17 cellular contexts compared by ENCODE assay signal in genomic region chr2:54593249-54593648, GRCh38.
DNase-seq lines count a peak whose midpoint lies in the region; ATAC-seq, FAIRE-seq and TF ChIP-seq lines count a peak whose summit lies in the region.
"Had no signal": no experiment of that assay in that cellular context is flagged by ENCODE, and none has a peak within 500 bp of the region (broad histone marks: within the 10 kb centered on the region; RNA-seq: fewer than 3 reads in every experiment).

No MANE protein-coding gene starts in this region.

- H3K9ac ChIP-seq in HepG2 (ENCODE audit: insufficient read depth, low read depth, low read length) (no peak overlapping the region), GM12878 (ENCODE audit: control insufficient read depth, insufficient read depth, low read length) (no peak overlapping the region), colonic mucosa (ENCODE audit: low read depth in 2 of 2, low read length in 2 of 2) (no peak overlapping the region)

- no peak overlapping the region for H3K4me3 ChIP-seq in HepG2 (replicated peaks in 1 of 3; ENCODE audit: insufficient read depth in 1 of 3, low read depth in 2 of 3, low read length in 3 of 3)
- no peak overlapping the region for H3K4me3 ChIP-seq in right lobe of liver
- H3K4me3 ChIP-seq in GM12878 = no peak overlapping the region
- H3K4me3 ChIP-seq in thymus (ENCODE audit: low read length) = no peak overlapping the region
- H3K4me3 ChIP-seq in gastroesophageal sphincter = no peak overlapping the region
- no peak overlapping the region for H3K4me3 ChIP-seq in colonic mucosa
- H3K4me3 ChIP-seq: prostate gland, thyroid gland had no signal

- intact Hi-C loops in HepG2 (cut with micrococcal nuclease; ENCODE audit: unreplicated experiment) = no loop called here
- intact Hi-C loops in right lobe of liver (cut with DNase I) = no loop called here
- intact Hi-C loops in GM12878 (cut with micrococcal nuclease; ENCODE audit: unreplicated experiment) = no loop called here
- intact Hi-C loops in colonic mucosa (cut with DNase I) = no loop called here

- DNase-seq in HepG2 (ENCODE audit: low spot score) = no peak
- no peak for DNase-seq in right lobe of liver
- no peak for DNase-seq in GM12878 (ENCODE audit: low read depth, low spot score)
- no peak for DNase-seq in colonic mucosa
- DNase-seq: amygdala, COR-L47, DND-41, KG1, NCI-H1436 treated with DMSO at 0.1 percent for 48 hours, NCI-H510A treated with DMSO at 0.1 percent for 48 hours, thyroid gland had no signal

- no peaks in the 10 kb centered on the region for H3K27me3 ChIP-seq in HepG2 (ENCODE audit: control insufficient read depth in 1 of 2, insufficient read depth in 2 of 2, low read length in 2 of 2)
- H3K27me3 ChIP-seq in right lobe of liver = no peaks in the 10 kb centered on the region
- H3K27me3 ChIP-seq in GM12878 (replicated peaks in 1 of 2; ENCODE audit: control insufficient read depth in 2 of 2, insufficient read depth in 2 of 2, low read length in 1 of 2) = no peaks in the 10 kb centered on the region
- no peaks in the 10 kb centered on the region for H3K27me3 ChIP-seq in thymus (ENCODE audit: control insufficient read depth, insufficient read depth)
- no peaks in the 10 kb centered on the region for H3K27me3 ChIP-seq in gastroesophageal sphincter
- no peaks in the 10 kb centered on the region for H3K27me3 ChIP-seq in colonic mucosa
- H3K27me3 ChIP-seq: thyroid gland had no signal

- SMC1A ChIA-PET in GM12878 (lab: Charles Lee; ENCODE audit: uncharacterized antibody, unreplicated experiment) = interaction anchor here (0.8 to 3.2 kb wide), 12 partner anchors 9 to 111 kb away, joined by 3 to 34 read pairs (median 5); no protein-coding TSS in a partner anchor

- no peak for ATAC-seq in HepG2
- ATAC-seq in right lobe of liver = no peak
- ATAC-seq in GM12878 = no peak
- ATAC-seq in gastroesophageal sphincter = no peak
- ATAC-seq: Panc1 had no signal

- TF ChIP-seq CTCF in HepG2 (CRISPR knock-in tag; IDR thresholded peaks at IDR 0.05) (no peak), right lobe of liver (IDR thresholded peaks at IDR 0.05) (no peak), GM12878 (IDR thresholded peaks at IDR 0.05 in 2 of 3, conservative IDR thresholded peaks at IDR 0.05 in 1 of 3; ENCODE audit: control insufficient read depth in 2 of 3, extremely low read depth in 1 of 3, insufficient read depth in 1 of 3, low read depth in 3 of 3, low read length in 3 of 3) (no peak), gastroesophageal sphincter (IDR thresholded peaks at IDR 0.05) (no peak), colonic mucosa (IDR thresholded peaks at IDR 0.05) (no peak)

- H3K9me3 ChIP-seq in HepG2 (ENCODE audit: low read length) (no peaks in the 10 kb centered on the region), right lobe of liver (no peaks in the 10 kb centered on the region), KOPT-K1 (ENCODE audit: insufficient read depth, low read length, poor library complexity, severe bottlenecking) (no peaks in the 10 kb centered on the region), GM12878 (replicated peaks; ENCODE audit: control insufficient read depth, insufficient read depth, low read length) (no peaks in the 10 kb centered on the region), thymus (ENCODE audit: control insufficient read depth) (no peaks in the 10 kb centered on the region), gastroesophageal sphincter (no peaks in the 10 kb centered on the region), colonic mucosa (no peaks in the 10 kb centered on the region)
- H3K9me3 ChIP-seq: prostate gland, thyroid gland had no signal

- POLR2A ChIA-PET in HepG2 (lab: Yijun Ruan, JAX) = interaction anchor here (0.8 to 1.5 kb wide), 3 partner anchors 12 to 70 kb away, joined by 4 read pairs; no protein-coding TSS in a partner anchor
- POLR2A ChIA-PET in GM12878 (lab: Charles Lee) = interaction anchor here (1.4 kb wide), 3 partner anchors 22 to 41 kb away, joined by 3 to 4 read pairs (median 3); no protein-coding TSS in a partner anchor

- CTCF ChIA-PET in HepG2 (lab: Yijun Ruan, JAX; ENCODE audit: low intra/inter-chr PET ratio, low total read pairs) (no interaction called here), GM12878 (lab: Yijun Ruan, JAX) (interaction anchor here (1.4 to 1.8 kb wide), 3 partner anchors 12 to 70 kb away, joined by 3 to 5 read pairs (median 4); no protein-coding TSS in a partner anchor)

- no peak overlapping the region for H3K27ac ChIP-seq in HepG2 (ENCODE audit: extremely low read length, insufficient read depth, low read length)
- H3K27ac ChIP-seq in right lobe of liver = no peak overlapping the region
- peak overlapping the region; percentile 98 for H3K27ac ChIP-seq in KOPT-K1 (ENCODE audit: low read depth, low read length, poor library complexity, severe bottlenecking)
- H3K27ac ChIP-seq in GM12878 (ENCODE audit: control insufficient read depth, insufficient read depth) = peak overlapping the region; percentile 67
- H3K27ac ChIP-seq in thymus (ENCODE audit: low read depth) = peak overlapping the region; percentile 36
- H3K27ac ChIP-seq in gastroesophageal sphincter = no peak overlapping the region
- no peak overlapping the region for H3K27ac ChIP-seq in colonic mucosa
- H3K27ac ChIP-seq: prostate gland, thyroid gland had no signal

- TF ChIP-seq RAD21 in HepG2 (CRISPR knock-in tag; IDR thresholded peaks at IDR 0.05) = no peak
- no peak for TF ChIP-seq RAD21 in GM12878 (IDR thresholded peaks at IDR 0.05; ENCODE audit: insufficient read depth, low read depth, low read length)

- H3K79me2 ChIP-seq in HepG2 (ENCODE audit: insufficient read depth, low read length) (peaks cover 99% of the 10 kb centered on the region), GM12878 (ENCODE audit: control insufficient read depth, insufficient read depth, low read length) (peaks cover 97% of the 10 kb centered on the region)

- H3K36me3 ChIP-seq in HepG2 (replicated peaks in 1 of 2; ENCODE audit: control insufficient read depth in 1 of 2, insufficient read depth in 2 of 2, low read length in 2 of 2) = peaks cover 32 to 55% of the 10 kb centered on the region in 2 experiments
- no peaks in the 10 kb centered on the region for H3K36me3 ChIP-seq in right lobe of liver
- peaks cover 8% of the 10 kb centered on the region for H3K36me3 ChIP-seq in KOPT-K1 (ENCODE audit: insufficient read depth, low read length)
- H3K36me3 ChIP-seq in GM12878 (ENCODE audit: control insufficient read depth in 2 of 2, insufficient read depth in 2 of 2, low read length in 1 of 2) = peaks cover 15 to 16% of the 10 kb centered on the region in 2 experiments
- H3K36me3 ChIP-seq in thymus (ENCODE audit: control insufficient read depth, insufficient read depth) = no peaks in the 10 kb centered on the region
- H3K36me3 ChIP-seq in gastroesophageal sphincter = peaks cover 0 to 5% of the 10 kb centered on the region in 2 donors
- H3K36me3 ChIP-seq in colonic mucosa = no peaks in the 10 kb centered on the region
- H3K36me3 ChIP-seq: prostate gland, thyroid gland had no signal

- no peak for TF ChIP-seq POLR2A in HepG2 (IDR thresholded peaks at IDR 0.05; ENCODE audit: insufficient read depth in 1 of 2, low read depth in 2 of 2, low read length in 2 of 2)
- no peak for TF ChIP-seq POLR2A in right lobe of liver (IDR thresholded peaks at IDR 0.05)
- TF ChIP-seq POLR2A in GM12878 (IDR thresholded peaks at IDR 0.05; ENCODE audit: low read depth, low read length) = no peak
- TF ChIP-seq POLR2A in gastroesophageal sphincter (IDR thresholded peaks at IDR 0.05) = no peak

- RAD21 ChIA-PET in GM12878 (lab: Charles Lee; ENCODE audit: unreplicated experiment) = interaction anchor here (0.9 to 4.1 kb wide), 7 partner anchors 11 to 70 kb away, joined by 3 to 14 read pairs (median 4); no protein-coding TSS in a partner anchor

- no peak for FAIRE-seq in HepG2 (lab: Jason Lieb, UNC)
- FAIRE-seq in GM12878 (lab: Jason Lieb, UNC) = no peak
- FAIRE-seq: GM12892 had no signal

- BruUV-seq in HepG2 (replicated peaks; lab: Mats Ljungman, UMichigan) (no TSS peak), GM12878 (replicated peaks; lab: Mats Ljungman, UMichigan) (no TSS peak)

- no peak for TF ChIP-seq EP300 in HepG2 (IDR thresholded peaks at IDR 0.05; ENCODE audit: low read depth in 2 of 2, low read length in 2 of 2)
- TF ChIP-seq EP300 in HepG2 (CRISPR knock-in tag; IDR thresholded peaks at IDR 0.05; ENCODE audit: borderline replicate concordance) = no peak
- no peak for TF ChIP-seq EP300 in GM12878 (IDR thresholded peaks at IDR 0.05; ENCODE audit: borderline replicate concordance in 1 of 2, control insufficient read depth in 1 of 2, low read depth in 2 of 2, low read length in 2 of 2)
- TF ChIP-seq EP300 in gastroesophageal sphincter (IDR thresholded peaks at IDR 0.05) = no peak

- H3K4me2 ChIP-seq in HepG2 (ENCODE audit: low read depth, low read length) (no peak overlapping the region), GM12878 (ENCODE audit: control insufficient read depth, insufficient read depth) (peak overlapping the region; percentile 46)

- H4K20me1 ChIP-seq in HepG2 (ENCODE audit: insufficient read depth, low read length) (peaks cover 63% of the 10 kb centered on the region), GM12878 (ENCODE audit: control insufficient read depth, insufficient read depth) (0 out of 2 replicates have a peak, but pooled peaks cover 3% of the 10 kb centered on the region)

- H2AFZ ChIP-seq in HepG2 (ENCODE audit: low read length) (no peak overlapping the region), GM12878 (ENCODE audit: control insufficient read depth, low read depth, low read length) (no peak overlapping the region)

- in situ Hi-C loops in HepG2 (cut with HindIII; ENCODE audit: extremely low pct_ligation_motif_present, low pct_unique_long_range_greater_than_20kb) (no loop called here), GM12878 (cut with MboI) (no loop called here)

- H3K4me1 ChIP-seq in HepG2 (ENCODE audit: insufficient read depth, low read length) = peaks cover 88% of the 10 kb centered on the region
- H3K4me1 ChIP-seq in right lobe of liver = peaks cover 0 to 77% (median 36%) of the 10 kb centered on the region in 4 donors
- H3K4me1 ChIP-seq in GM12878 (ENCODE audit: control insufficient read depth, insufficient read depth, low read length) = peaks cover 81% of the 10 kb centered on the region
- peaks cover 36% of the 10 kb centered on the region for H3K4me1 ChIP-seq in thymus (ENCODE audit: control insufficient read depth, insufficient read depth, low read length)
- H3K4me1 ChIP-seq in gastroesophageal sphincter = peaks cover 8 to 71% (median 31%) of the 10 kb centered on the region in 3 donors
- peaks cover 46% of the 10 kb centered on the region for H3K4me1 ChIP-seq in colonic mucosa

- WGBS in HepG2 (ENCODE audit: low lambda C conversion rate) = over 99% methylated on average over 4 of the region's 4 CpGs
- 90% methylated on average over 2 of the region's 4 CpGs for WGBS in right lobe of liver (ENCODE audit: insufficient coverage, low coverage, low lambda C conversion rate, missing lambda C conversion rate)
- 76% methylated on average over 4 of the region's 4 CpGs for WGBS in GM12878 (ENCODE audit: insufficient coverage, insufficient replicate concordance, low lambda C conversion rate, missing lambda C conversion rate)
- WGBS in thymus = 78% methylated on average over 4 of the region's 4 CpGs
- WGBS in gastroesophageal sphincter (ENCODE audit: low coverage in 1 of 2), 2 donors = 94% methylated on average over 3 of the region's 4 CpGs; no CpG with 5 or more reads in 1 of the 2 donors

TF ChIP-seq in GM12878, 131 proteins besides CTCF, POLR2A, EP300 and RAD21:
- peak; percentile 38 for TF ChIP-seq RUNX3 (IDR thresholded peaks at IDR 0.05; ENCODE audit: low read length)
- no peak for TF ChIP-seq KAT2A (conservative IDR thresholded peaks at IDR 0.05; ENCODE audit: control insufficient read depth, low read depth, low read length)

Comparison
In these comparisons a context has a peak if more than half of its experiments do, and no peak if none do; other contexts are left out.
1. H3K27ac ChIP-seq: peak in KOPT-K1 (single experiment), GM12878 (single experiment) and thymus (single experiment); none in HepG2 (single experiment), right lobe of liver (0 of 3), gastroesophageal sphincter (0 of 4) and colonic mucosa (single experiment).